Comparison of ENCODE assay signal across 15 cellular contexts in genomic region chr3:21013566-21013965, GRCh38.
"Had no signal": no experiment of that assay in that cellular context is flagged by ENCODE, and none has a peak within 500 bp of the region (broad histone marks: within the 10 kb centered on the region; RNA-seq: fewer than 3 reads in every experiment).

No MANE protein-coding gene starts in this region.

- DNase-seq: effector memory CD4-positive, alpha-beta T cell; esophagus squamous epithelium; head of caudate nucleus; kidney; left colon; left ventricle myocardium superior; naive thymus-derived CD4-positive, alpha-beta T cell; nephron progenitor cell; psoas muscle; small intestine; stimulated activated CD4-positive, alpha-beta T cell treated with anti-CD3 and anti-CD28 coated beads, Interleukin-12 subunit alpha, Interleukin-12 subunit beta, amount 100 ng/mL, for 4 hours; stimulated activated naive CD4-positive, alpha-beta T cell; stomach; substantia nigra; transverse colon had no signal

- ATAC-seq: left colon; left ventricle myocardium superior; naive thymus-derived CD4-positive, alpha-beta T cell; psoas muscle had no signal
